In the genomic region with DNA sequence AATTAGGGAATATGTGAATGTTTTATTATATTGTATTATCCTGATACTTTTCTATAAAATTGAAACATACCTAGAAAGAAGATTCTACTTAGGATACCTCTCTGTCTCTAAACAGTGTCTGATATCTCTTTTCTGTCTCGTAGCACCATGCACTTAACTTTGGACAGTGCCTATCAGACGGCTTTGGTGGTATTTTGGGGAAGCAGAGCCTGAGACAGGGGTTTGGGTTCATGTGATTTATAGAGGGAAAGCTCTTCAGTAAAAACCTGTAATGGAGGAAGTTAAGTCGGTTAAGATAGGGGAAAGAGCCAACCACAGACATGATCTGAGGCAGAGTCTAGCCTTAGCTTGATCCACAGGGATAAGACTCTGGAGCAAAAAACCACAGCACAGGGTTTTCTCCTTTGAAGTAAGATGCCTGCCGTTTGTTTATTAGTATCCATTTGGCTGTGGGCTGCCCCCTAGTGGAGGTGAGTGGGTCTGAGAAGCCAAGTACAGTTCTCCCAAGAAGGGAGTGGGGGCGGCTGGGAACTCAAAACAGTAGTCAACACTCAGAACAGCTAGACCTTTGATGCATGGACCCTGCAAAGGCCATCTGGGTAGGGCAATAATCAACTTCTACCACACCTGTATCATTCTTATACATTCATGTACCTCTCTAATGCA, we compare ENCODE assay signal across 9 cellular contexts.
DNase-seq lines count a peak whose midpoint lies in the region; ATAC-seq and TF ChIP-seq lines count a peak whose summit lies in the region.
"Had no signal": no experiment of that assay in that cellular context is flagged by ENCODE, and none has a peak within 500 bp of the region (broad histone marks: within the 10 kb centered on the region; RNA-seq: fewer than 3 reads in every experiment).

No MANE protein-coding gene starts in this region.

- DNase-seq in EH (ENCODE audit: low read depth) (peak; percentile 45), Panc1 (ENCODE audit: low read depth, low spot score) (peak; percentile 18), choroid plexus epithelial cell (ENCODE audit: low read depth) (peak; percentile 55), mucosa of gallbladder (ENCODE audit: low spot score) (peak; percentile 62), nephron progenitor cell (no peak)
- DNase-seq in effector CD8-positive, alpha-beta T cell (lab: John Stamatoyannopoulos, UW): no peak
- DNase-seq: activated B cell treated with CpG ODN at 0.5 μM for 24 hours had no signal

- TF ChIP-seq CTCF in Panc1 (IDR thresholded peaks at IDR 0.05) (peak; percentile 52), choroid plexus epithelial cell (conservative IDR thresholded peaks at IDR 0.05; ENCODE audit: low read depth, low read length) (peak; percentile 71), nephron progenitor cell (IDR thresholded peaks at IDR 0.05) (no peak)

- intact Hi-C loops in Panc1 (cut with micrococcal nuclease; ENCODE audit: unreplicated experiment): no loop called here

- no TSS peak for BruUV-seq in Panc1 (replicated peaks; lab: Mats Ljungman, UMichigan)

- H3K9me3 ChIP-seq in Panc1 (ENCODE audit: control insufficient read depth, insufficient read depth, low read depth, low read length): no peaks in the 10 kb centered on the region

- H3K4me3 ChIP-seq in Panc1 (ENCODE audit: low read depth in 2 of 2, low read length in 2 of 2): no peak overlapping the region
- H3K4me3 ChIP-seq in choroid plexus epithelial cell (ENCODE audit: low read depth, low read length): no peak overlapping the region

- H3K4me1 Mint-ChIP-seq in nephron progenitor cell: no peaks in the 10 kb centered on the region
- H3K4me1 Mint-ChIP-seq: activated B cell treated with CpG ODN at 0.5 μM for 24 hours had no signal

- POLR2A ChIA-PET in Panc1 (lab: Charles Lee): no interaction called here

- no peaks in the 10 kb centered on the region for H3K36me3 ChIP-seq in Panc1 (ENCODE audit: control insufficient read depth, insufficient read depth, low read length)

- in situ Hi-C loops in Panc1 (cut with HindIII; ENCODE audit: low pct_unique_long_range_greater_than_20kb, low sequenced_read_pairs): no loop called here

- H3K4me1 ChIP-seq in Panc1 (ENCODE audit: control insufficient read depth, insufficient read depth, low read length): no peaks in the 10 kb centered on the region

- no peak overlapping the region for H3K27ac Mint-ChIP-seq in nephron progenitor cell
- H3K27ac Mint-ChIP-seq: activated B cell treated with CpG ODN at 0.5 μM for 24 hours had no signal

- ATAC-seq in GM19328 (IDR thresholded peaks at IDR 0.05; ENCODE audit: unreplicated experiment) (peak; percentile 86), HG03280 (IDR thresholded peaks at IDR 0.05; ENCODE audit: unreplicated experiment) (peak; percentile 87), Panc1 (no peak)

- H3K36me3 Mint-ChIP-seq in nephron progenitor cell (ENCODE audit: low read depth): no peaks in the 10 kb centered on the region

- CTCF ChIA-PET in Panc1 (lab: Charles Lee): no interaction called here

- no peak overlapping the region for H3K4me3 Mint-ChIP-seq in nephron progenitor cell
- H3K4me3 Mint-ChIP-seq: activated B cell treated with CpG ODN at 0.5 μM for 24 hours had no signal

- peaks cover 3% of the 10 kb centered on the region for H3K27me3 Mint-ChIP-seq in nephron progenitor cell (ENCODE audit: low read depth, poor library complexity)
- H3K27me3 Mint-ChIP-seq: activated B cell treated with CpG ODN at 0.5 μM for 24 hours had no signal

- no peak overlapping the region for H3K27ac ChIP-seq in Panc1 (ENCODE audit: low read length)

- H3K9me3 Mint-ChIP-seq in nephron progenitor cell: peaks cover 14% of the 10 kb centered on the region
- H3K9me3 Mint-ChIP-seq: activated B cell treated with CpG ODN at 0.5 μM for 24 hours had no signal

- H3K27me3 ChIP-seq in Panc1 (ENCODE audit: control insufficient read depth, insufficient read depth, low read length): no peaks in the 10 kb centered on the region

Comparison
In these comparisons a context has a peak if more than half of its experiments do, and no peak if none do; other contexts are left out.
1. DNase-seq: peak in EH (single experiment), Panc1 (single experiment), choroid plexus epithelial cell (single experiment) and mucosa of gallbladder (single experiment); none in effector CD8-positive, alpha-beta T cell (single experiment) and nephron progenitor cell (single experiment).